ENCODE assay signal across 19 cellular contexts in genomic region chr6:169846286-169847056, GRCh38.
"Had no signal": no experiment of that assay in that cellular context is flagged by ENCODE, and none has a peak within 500 bp of the region (broad histone marks: within the 10 kb centered on the region; RNA-seq: fewer than 3 reads in every experiment).

No MANE protein-coding gene starts in this region.

- H3K4me3 Mint-ChIP-seq: activated B cell treated with CpG ODN at 0.5 μM for 24 hours; activated CD4-positive, alpha-beta memory T cell treated with anti-CD3 and anti-CD28 coated beads for 36 hours; activated naive CD8-positive, alpha-beta T cell treated with anti-CD3 and anti-CD28 coated beads for 36 hours; central memory CD8-positive, alpha-beta T cell; mesothelial cell of epicardium; natural killer cell; stimulated activated naive B cell treated with anti-CD40 and anti-IgM and Interleukin-4, amounts not matched to agents 10 μg/mL and 1 μg/mL and 100 μg/mL, for 72 hours; T-helper 1 cell treated with Interleukin-12 subunit alpha and Interleukin-12 subunit beta and Interleukin-4 antibody, amounts not matched to agents 30 μg/mL and 1 μg/mL, for 36 hours had no signal

- H3K4me1 ChIP-seq: gastroesophageal sphincter, sigmoid colon, testis had no signal

- H3K4me1 Mint-ChIP-seq: activated B cell treated with CpG ODN at 0.5 μM for 24 hours; activated naive CD8-positive, alpha-beta T cell treated with anti-CD3 and anti-CD28 coated beads for 36 hours; central memory CD8-positive, alpha-beta T cell; mesothelial cell of epicardium; natural killer cell had no signal

- H3K36me3 Mint-ChIP-seq: activated CD4-positive, alpha-beta memory T cell treated with anti-CD3 and anti-CD28 coated beads for 36 hours; activated naive CD8-positive, alpha-beta T cell treated with anti-CD3 and anti-CD28 coated beads for 36 hours; mesothelial cell of epicardium; natural killer cell; stimulated activated naive B cell treated with anti-CD40 and anti-IgM and Interleukin-4, amounts not matched to agents 10 μg/mL and 1 μg/mL and 100 μg/mL, for 72 hours had no signal

- H3K4me2 ChIP-seq: smooth muscle cell had no signal

- H3K27ac ChIP-seq: gastroesophageal sphincter, sigmoid colon, testis had no signal

- ATAC-seq: gastroesophageal sphincter; natural killer cell; stimulated activated naive B cell treated with anti-CD40 and anti-IgM and Interleukin-4, amounts not matched to agents 10 μg/mL and 1 μg/mL and 100 μg/mL, for 72 hours had no signal

- H3K27me3 ChIP-seq: testis had no signal

- H3K9me3 ChIP-seq: gastroesophageal sphincter, sigmoid colon, testis had no signal

- H3K27ac Mint-ChIP-seq: activated B cell treated with CpG ODN at 0.5 μM for 24 hours; activated CD4-positive, alpha-beta memory T cell treated with anti-CD3 and anti-CD28 coated beads for 36 hours; activated naive CD8-positive, alpha-beta T cell treated with anti-CD3 and anti-CD28 coated beads for 36 hours; mesothelial cell of epicardium; natural killer cell; stimulated activated naive B cell treated with anti-CD40 and anti-IgM and Interleukin-4, amounts not matched to agents 10 μg/mL and 1 μg/mL and 100 μg/mL, for 72 hours; T-helper 1 cell treated with Interleukin-12 subunit alpha and Interleukin-12 subunit beta and Interleukin-4 antibody, amounts not matched to agents 30 μg/mL and 1 μg/mL, for 36 hours had no signal

- DNase-seq: activated B cell treated with CpG ODN at 0.5 μM for 24 hours; activated CD4-positive, alpha-beta memory T cell treated with anti-CD3 and anti-CD28 coated beads for 36 hours; activated CD4-positive, alpha-beta T cell treated with anti-CD3 and anti-CD28 coated beads for 4 hours; activated naive CD4-positive, alpha-beta T cell treated with Interleukin-2 at 50 U/mL for 16 hours; activated naive CD8-positive, alpha-beta T cell treated with anti-CD3 and anti-CD28 coated beads for 36 hours; activated T-cell treated with anti-CD3 and anti-CD28 coated beads for 4 hours; natural killer cell; sigmoid colon; stimulated activated CD4-positive, alpha-beta T cell treated with anti-CD3 and anti-CD28 coated beads, Interleukin-2, amount 100 ng/mL, for 48 hours; stimulated activated CD8-positive, alpha-beta memory T cell treated with anti-CD3 and anti-CD28 coated beads, Interleukin-4, amount 100 ng/mL, for 48 hours; stimulated activated naive B cell treated with anti-CD40 and anti-IgM and Interleukin-4, amounts not matched to agents 10 μg/mL and 1 μg/mL and 100 μg/mL, for 72 hours; T1000; testis; trophoblast cell had no signal

- H3K9me3 Mint-ChIP-seq: activated B cell treated with CpG ODN at 0.5 μM for 24 hours; activated CD4-positive, alpha-beta memory T cell treated with anti-CD3 and anti-CD28 coated beads for 36 hours; activated naive CD8-positive, alpha-beta T cell treated with anti-CD3 and anti-CD28 coated beads for 36 hours; central memory CD8-positive, alpha-beta T cell; mesothelial cell of epicardium; natural killer cell; T-helper 1 cell treated with Interleukin-12 subunit alpha and Interleukin-12 subunit beta and Interleukin-4 antibody, amounts not matched to agents 30 μg/mL and 1 μg/mL, for 36 hours had no signal

- H3K27me3 Mint-ChIP-seq: activated naive CD8-positive, alpha-beta T cell treated with anti-CD3 and anti-CD28 coated beads for 36 hours had no signal
